1 cellular context compared by ENCODE assay signal in the genomic region with DNA sequence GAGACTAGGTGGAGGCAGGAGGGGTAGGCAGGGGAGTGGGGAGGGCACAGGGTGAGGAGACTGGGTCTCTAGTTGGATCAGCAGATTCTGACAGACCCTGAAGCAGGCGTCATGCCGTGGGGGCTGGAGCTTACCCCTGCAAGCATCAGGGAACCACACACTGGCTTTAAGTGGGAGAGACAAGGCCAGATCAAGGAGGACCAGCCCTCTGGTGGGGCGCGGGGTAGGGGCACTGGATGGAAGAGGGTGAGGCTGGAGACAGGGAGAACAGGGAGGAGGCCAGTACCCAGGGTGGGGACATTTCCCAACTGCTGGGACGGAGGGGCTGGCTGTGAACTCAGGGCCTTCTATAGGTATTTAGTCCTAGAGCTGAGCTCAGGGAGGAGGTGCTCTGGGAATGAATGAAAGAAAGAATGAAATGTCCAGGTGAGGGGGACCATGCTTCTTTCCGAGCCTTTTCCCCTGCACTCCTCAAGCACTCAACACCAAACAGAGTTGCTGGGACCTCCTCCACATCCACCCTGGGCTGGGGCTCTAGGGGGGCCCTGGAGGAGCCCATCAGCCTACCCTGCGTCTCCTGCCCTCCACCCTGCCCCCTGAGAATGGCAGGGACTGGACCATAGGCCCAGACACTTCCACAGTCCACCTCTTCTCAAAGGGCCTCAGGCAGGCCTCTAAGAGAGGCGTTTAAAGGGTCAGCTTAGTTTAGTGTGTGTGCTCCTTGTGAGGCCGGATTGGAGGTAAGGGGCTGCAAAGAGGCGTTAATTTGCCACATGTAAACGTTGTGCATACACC.
TF ChIP-seq lines count a peak whose summit lies in the region.

No MANE protein-coding gene starts in this region.

TF ChIP-seq in SK-N-SH treated with all-trans-retinoic acid at 6 μM for 48 hours, 23 proteins besides CTCF, POLR2A, EP300 and RAD21 (continued from another document):
- TF ChIP-seq, protein P1, sequence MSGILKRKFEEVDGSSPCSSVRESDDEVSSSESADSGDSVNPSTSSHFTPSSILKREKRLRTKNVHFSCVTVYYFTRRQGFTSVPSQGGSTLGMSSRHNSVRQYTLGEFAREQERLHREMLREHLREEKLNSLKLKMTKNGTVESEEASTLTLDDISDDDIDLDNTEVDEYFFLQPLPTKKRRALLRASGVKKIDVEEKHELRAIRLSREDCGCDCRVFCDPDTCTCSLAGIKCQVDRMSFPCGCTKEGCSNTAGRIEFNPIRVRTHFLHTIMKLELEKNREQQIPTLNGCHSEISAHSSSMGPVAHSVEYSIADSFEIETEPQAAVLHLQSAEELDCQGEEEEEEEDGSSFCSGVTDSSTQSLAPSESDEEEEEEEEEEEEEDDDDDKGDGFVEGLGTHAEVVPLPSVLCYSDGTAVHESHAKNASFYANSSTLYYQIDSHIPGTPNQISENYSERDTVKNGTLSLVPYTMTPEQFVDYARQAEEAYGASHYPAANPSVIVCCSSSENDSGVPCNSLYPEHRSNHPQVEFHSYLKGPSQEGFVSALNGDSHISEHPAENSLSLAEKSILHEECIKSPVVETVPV (CRISPR knock-in tag; IDR thresholded peaks at IDR 0.05), result no peak
- TF ChIP-seq ESRRG (CRISPR knock-in tag; IDR thresholded peaks at IDR 0.05) (no peak), SNAI2 (CRISPR knock-in tag; IDR thresholded peaks at IDR 0.05) (no peak)
